8 cellular contexts compared by ENCODE assay signal in genomic region chr22:46250035-46250782, GRCh38. TPM values are rescaled to one million over a fixed set of nuclear protein-coding genes. Genes with fewer than 3 reads are reported as not detected.
DNase-seq lines count a peak whose midpoint lies in the region; ATAC-seq lines count a peak whose summit lies in the region.

CDPF1 (minus strand) TSS chr22:46250293; CDS start chr22:46248284, 2,009 bp downstream.

- peak within 1 kb of the TSS; percentile 77 for H3K4me3 Mint-ChIP-seq in activated CD8-positive, alpha-beta T cell treated with anti-CD3 and anti-CD28 coated beads, Interleukin-2, amount 10 ng/mL, durations not matched to agents 7 days and 5 days

- no peaks in the 10 kb centered on the region for H3K9me3 Mint-ChIP-seq in activated CD8-positive, alpha-beta T cell treated with anti-CD3 and anti-CD28 coated beads, Interleukin-2, amount 10 ng/mL, durations not matched to agents 7 days and 5 days (ENCODE audit: insufficient read depth)

- DNase-seq in CD1c-positive myeloid dendritic cell (ENCODE audit: extremely low spot score) (peak; percentile 97), GM19240 (ENCODE audit: insufficient read length, low spot score) (peak; percentile 94), NCI-H748 treated with DMSO at 0.1 percent for 48 hours (lab: John Stamatoyannopoulos, UW) (peak; percentile 74), lung microvascular endothelial cell (ENCODE audit: low read depth in 2 of 2) (peak; percentile 86 to 89)
- peak; percentile 90 for DNase-seq in activated CD8-positive, alpha-beta T cell treated with anti-CD3 and anti-CD28 coated beads, Interleukin-2, amount 10 ng/mL, durations not matched to agents 7 days and 5 days
- DNase-seq in effector CD8-positive, alpha-beta T cell (lab: John Stamatoyannopoulos, UW) = peak; percentile 78
- DNase-seq in stimulated activated CD4-positive, alpha-beta T cell treated with anti-CD3 and anti-CD28 coated beads, TNF-alpha, amount 100 ng/mL, for 48 hours (ENCODE audit: low read depth in 3 of 3) = peak; percentile 75 to 90 (median 77)

- CTCF ChIA-PET in activated CD8-positive, alpha-beta T cell treated with anti-CD3 and anti-CD28 coated beads, Interleukin-2, amount 10 ng/mL, durations not matched to agents 7 days and 5 days (lab: Charles Lee) = interaction anchor here (0.7 to 1.9 kb wide), 11 partner anchors 11 to 244 kb away, joined by 3 to 11 read pairs (median 4); partner anchors contain the start of gene TTC38

- peaks cover 35% of the 10 kb centered on the region for H3K4me1 Mint-ChIP-seq in activated CD8-positive, alpha-beta T cell treated with anti-CD3 and anti-CD28 coated beads, Interleukin-2, amount 10 ng/mL, durations not matched to agents 7 days and 5 days (ENCODE audit: low read depth)

- no peaks in the 10 kb centered on the region for H3K27me3 Mint-ChIP-seq in activated CD8-positive, alpha-beta T cell treated with anti-CD3 and anti-CD28 coated beads, Interleukin-2, amount 10 ng/mL, durations not matched to agents 7 days and 5 days (ENCODE audit: low read depth)

- H3K27ac Mint-ChIP-seq in activated CD8-positive, alpha-beta T cell treated with anti-CD3 and anti-CD28 coated beads, Interleukin-2, amount 10 ng/mL, durations not matched to agents 7 days and 5 days = peak within 1 kb of the TSS; percentile 84

- POLR2A ChIA-PET in activated CD8-positive, alpha-beta T cell treated with anti-CD3 and anti-CD28 coated beads, Interleukin-2, amount 10 ng/mL, durations not matched to agents 7 days and 5 days (lab: Charles Lee) = interaction anchor here (0.6 to 1.8 kb wide), 6 partner anchors 9 to 46 kb away, joined by 3 to 10 read pairs (median 4); partner anchors contain the start of genes GTSE1 and TTC38

- H3K36me3 Mint-ChIP-seq in activated CD8-positive, alpha-beta T cell treated with anti-CD3 and anti-CD28 coated beads, Interleukin-2, amount 10 ng/mL, durations not matched to agents 7 days and 5 days (ENCODE audit: low read depth) = peaks cover 12% of the 10 kb centered on the region

- ATAC-seq in HG03457 (IDR thresholded peaks at IDR 0.05; ENCODE audit: unreplicated experiment) = peak; percentile 71
- peak; percentile 96 for ATAC-seq in activated CD8-positive, alpha-beta T cell treated with anti-CD3 and anti-CD28 coated beads, Interleukin-2, amount 10 ng/mL, durations not matched to agents 7 days and 5 days

RNA-seq across cellular contexts. Expression of gene CDPF1, which starts in this region (rescaled TPM):
- 10 to 100 TPM; 11.6 to 11.7 TPM for total RNA-seq in activated CD8-positive, alpha-beta T cell treated with anti-CD3 and anti-CD28 coated beads, Interleukin-2, amount 10 ng/mL, durations not matched to agents 7 days and 5 days
- total RNA-seq in lung microvascular endothelial cell = 8.7 and 9.2 TPM in 2 replicates

Comparison
In these comparisons a context has a peak if more than half of its experiments do, and no peak if none do; other contexts are left out.
1. Peak in every context shown above with its lines: DNase-seq and ATAC-seq.